In the genomic region with DNA sequence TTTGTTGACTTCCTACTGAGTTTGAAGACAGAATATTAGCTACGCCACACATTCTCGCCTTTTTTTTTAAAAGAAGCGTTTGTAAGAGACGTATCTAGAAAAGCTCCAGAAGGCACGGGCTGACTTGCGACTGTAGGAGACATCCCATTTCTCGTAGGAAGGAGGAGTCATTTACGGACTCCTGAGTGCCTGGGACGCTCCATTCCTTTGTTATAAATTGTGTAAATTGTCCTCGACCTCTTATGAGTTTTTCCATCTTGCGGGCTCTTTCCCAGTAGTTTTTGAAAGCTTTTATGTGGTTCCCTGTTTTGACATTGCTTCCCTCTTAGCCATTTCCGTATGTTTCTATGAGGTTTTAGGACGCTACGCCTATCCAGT, we compare ENCODE assay signal across 1 cellular context.
TF ChIP-seq lines count a peak whose summit lies in the region.

No MANE protein-coding gene starts in this region.

TF ChIP-seq in HCT116, 20 proteins besides CTCF, POLR2A, EP300 and RAD21 (continued from another document):
- TF ChIP-seq SIN3A (IDR thresholded peaks at IDR 0.05; ENCODE audit: low read depth) (no peak), ELF1 (IDR thresholded peaks at IDR 0.05; ENCODE audit: borderline replicate concordance, low read depth) (no peak), EZH2phosphoT487 (IDR thresholded peaks at IDR 0.05; ENCODE audit: borderline replicate concordance) (no peak), ZFX (IDR thresholded peaks at IDR 0.05) (no peak), TCF7L2 (IDR thresholded peaks at IDR 0.05; ENCODE audit: borderline replicate concordance, extremely low read depth, insufficient read depth, insufficient read length) (no peak), CBX3 (IDR thresholded peaks at IDR 0.05; ENCODE audit: low read depth) (no peak), EZH2 (IDR thresholded peaks at IDR 0.05) (no peak), SRF (IDR thresholded peaks at IDR 0.05; ENCODE audit: low read depth) (no peak), ZNF274 (IDR thresholded peaks at IDR 0.05; ENCODE audit: low read depth, low read length) (no peak), POLR2AphosphoS5 (IDR thresholded peaks at IDR 0.05; ENCODE audit: low read depth, low read length) (no peak)
- TF ChIP-seq, protein P1, sequence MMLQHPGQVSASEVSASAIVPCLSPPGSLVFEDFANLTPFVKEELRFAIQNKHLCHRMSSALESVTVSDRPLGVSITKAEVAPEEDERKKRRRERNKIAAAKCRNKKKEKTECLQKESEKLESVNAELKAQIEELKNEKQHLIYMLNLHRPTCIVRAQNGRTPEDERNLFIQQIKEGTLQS (IDR thresholded peaks at IDR 0.05), result no peak
